In genomic region chr2:199329024-199329423, GRCh38 we compare ENCODE assay signal across 29 cellular contexts.
"Had no signal": no experiment of that assay in that cellular context is flagged by ENCODE, and none has a peak within 500 bp of the region (broad histone marks: within the 10 kb centered on the region; RNA-seq: fewer than 3 reads in every experiment).

No MANE protein-coding gene starts in this region.

- H3K27ac ChIP-seq: left lung, lower lobe of right lung, parathyroid adenoma, skin epidermis, stomach, suprapubic skin, thoracic aorta, tibial artery, uterus had no signal

- H3K4me3 Mint-ChIP-seq: immature natural killer cell; naive thymus-derived CD8-positive, alpha-beta T cell; nephron; neural crest cell; stimulated activated naive B cell treated with anti-CD40 and anti-IgM and Interleukin-4, amounts not matched to agents 10 μg/mL and 1 μg/mL and 100 μg/mL, for 72 hours had no signal

- H3K36me3 ChIP-seq: left lung, lower lobe of right lung, stomach, suprapubic skin, thoracic aorta, uterus had no signal

- H3K27me3 Mint-ChIP-seq: stimulated activated naive B cell treated with anti-CD40 and anti-IgM and Interleukin-4, amounts not matched to agents 10 μg/mL and 1 μg/mL and 100 μg/mL, for 72 hours had no signal

- H3K4me1 Mint-ChIP-seq: immature natural killer cell; naive thymus-derived CD8-positive, alpha-beta T cell; nephron; neural crest cell; stimulated activated naive B cell treated with anti-CD40 and anti-IgM and Interleukin-4, amounts not matched to agents 10 μg/mL and 1 μg/mL and 100 μg/mL, for 72 hours had no signal

- H3K27ac Mint-ChIP-seq: immature natural killer cell; naive thymus-derived CD8-positive, alpha-beta T cell; nephron; stimulated activated naive B cell treated with anti-CD40 and anti-IgM and Interleukin-4, amounts not matched to agents 10 μg/mL and 1 μg/mL and 100 μg/mL, for 72 hours had no signal

- DNase-seq: hypothalamus; immature natural killer cell; kidney; left colon; left lung; lower lobe of right lung; mammary epithelial cell; mesenchymal stem cell; naive thymus-derived CD8-positive, alpha-beta T cell; retina; right cardiac atrium; stimulated activated CD4-positive, alpha-beta T cell treated with anti-CD3 and anti-CD28 coated beads, Interleukin-12 subunit alpha, Interleukin-12 subunit beta, amount 100 ng/mL, for 4 hours; stimulated activated CD4-positive, alpha-beta T cell treated with anti-CD3 and anti-CD28 coated beads, Interleukin-15, amount 100 ng/mL, for 24 hours; stimulated activated CD4-positive, alpha-beta T cell treated with anti-CD3 and anti-CD28 coated beads, Interleukin-2, amount 100 ng/mL, for 24 hours; stimulated activated CD4-positive, alpha-beta T cell treated with anti-CD3 and anti-CD28 coated beads, Interleukin-4, amount 100 ng/mL, for 1 hour; stimulated activated naive B cell treated with anti-CD40 and anti-IgM and Interleukin-4, amounts not matched to agents 10 μg/mL and 1 μg/mL and 100 μg/mL, for 72 hours; stimulated activated naive CD8-positive, alpha-beta T cell treated with anti-CD3 and anti-CD28 coated beads, Interleukin-15, Interleukin-2, amounts not matched to agents 100 U/mL and 50 U/mL, for 24 hours; stomach; tibial artery; trophoblast cell; uterus had no signal

- H3K27me3 ChIP-seq: left lung, stomach, suprapubic skin, tibial artery, uterus had no signal

- H3K9me3 ChIP-seq: left lung, lower lobe of right lung, stomach, suprapubic skin, thoracic aorta, tibial artery, uterus had no signal

- H3K4me3 ChIP-seq: left lung, lower lobe of right lung, skin epidermis, stomach, suprapubic skin, thoracic aorta, tibial artery, uterus had no signal

- H3K79me2 ChIP-seq: parathyroid adenoma had no signal

- FAIRE-seq: islet of Langerhans, kidney had no signal

- H3K9me3 Mint-ChIP-seq: nephron; neural crest cell; stimulated activated naive B cell treated with anti-CD40 and anti-IgM and Interleukin-4, amounts not matched to agents 10 μg/mL and 1 μg/mL and 100 μg/mL, for 72 hours had no signal

- H3K9ac ChIP-seq: parathyroid adenoma had no signal

- H3K36me3 Mint-ChIP-seq: naive thymus-derived CD8-positive, alpha-beta T cell; stimulated activated naive B cell treated with anti-CD40 and anti-IgM and Interleukin-4, amounts not matched to agents 10 μg/mL and 1 μg/mL and 100 μg/mL, for 72 hours had no signal

- H2AFZ ChIP-seq: parathyroid adenoma had no signal

- H3K4me1 ChIP-seq: left lung, lower lobe of right lung, parathyroid adenoma, stomach, suprapubic skin, tibial artery, uterus had no signal

- ATAC-seq: left colon; left lung; lower lobe of right lung; naive thymus-derived CD8-positive, alpha-beta T cell; right cardiac atrium; sciatic nerve; stimulated activated naive B cell treated with anti-CD40 and anti-IgM and Interleukin-4, amounts not matched to agents 10 μg/mL and 1 μg/mL and 100 μg/mL, for 72 hours; stimulated activated naive CD8-positive, alpha-beta T cell treated with anti-CD3 and anti-CD28 coated beads, Interleukin-15, Interleukin-2, amounts not matched to agents 100 U/mL and 50 U/mL, for 24 hours had no signal
